10 cellular contexts compared by ENCODE assay signal in the genomic region with DNA sequence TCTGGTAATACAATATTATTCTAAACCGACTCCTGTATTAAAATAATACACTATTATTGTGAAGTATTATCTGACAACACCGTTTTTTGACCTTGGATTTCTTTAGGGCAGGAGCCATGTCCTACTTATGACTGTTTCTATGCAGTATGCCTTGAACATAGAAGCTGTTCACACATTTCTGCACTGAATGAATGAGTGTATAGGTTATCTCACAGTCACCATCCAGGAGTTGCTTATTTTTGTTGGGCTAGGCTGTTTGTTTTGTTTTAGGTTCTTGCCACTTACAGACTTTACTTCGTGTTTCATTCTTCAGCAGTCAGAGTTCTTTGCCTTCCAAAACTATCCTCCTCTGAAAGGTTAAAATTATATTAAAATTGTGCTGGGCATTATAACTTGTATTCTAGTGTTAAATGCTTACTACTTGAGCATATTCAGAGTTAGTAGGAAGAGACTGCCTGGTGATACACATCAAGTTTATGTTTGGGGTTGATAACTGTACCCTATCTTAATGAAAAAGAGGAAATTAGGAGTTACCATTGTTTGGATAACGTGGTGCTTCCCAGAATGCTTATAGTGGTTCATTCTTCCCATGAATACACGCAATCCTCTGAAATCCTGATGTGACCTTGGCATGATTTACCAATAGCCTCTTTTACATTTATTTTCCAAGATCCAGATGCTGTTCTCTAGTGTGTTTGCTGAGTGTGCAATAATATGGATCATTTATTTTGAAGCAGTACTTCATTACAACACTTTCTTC. TPM values are rescaled to one million over a fixed set of nuclear protein-coding genes. Genes with fewer than 3 reads are reported as not detected.
A peak's percentile ranks its signal among the peaks of the same experiment; 100 is the strongest.
DNase-seq lines count a peak whose midpoint lies in the region; ATAC-seq and TF ChIP-seq lines count a peak whose summit lies in the region.
"Had no signal": no experiment of that assay in that cellular context is flagged by ENCODE, and none has a peak within 500 bp of the region (broad histone marks: within the 10 kb centered on the region; RNA-seq: fewer than 3 reads in every experiment).

No MANE protein-coding gene starts in this region.

- TF ChIP-seq CTCF in DND-41 (IDR thresholded peaks at IDR 0.05; ENCODE audit: borderline replicate concordance, extremely low read depth, low read length, poor library complexity, severe bottlenecking) (no peak), nephron (IDR thresholded peaks at IDR 0.05; ENCODE audit: unreplicated experiment in 3 of 3) (no peak)

- H3K4me3 ChIP-seq in DND-41 (ENCODE audit: low read depth in 1 of 2, low read length in 2 of 2) = peak overlapping the region; percentile 70 to 84; a peak in 2 of 4 replicates

- no peak for DNase-seq in DND-41
- DNase-seq in NCI-H460 (ENCODE audit: extremely low read depth, low read depth) = peak; percentile 46
- DNase-seq in HEK293T (ENCODE audit: extremely low spot score) = no peak
- DNase-seq in NCI-H2171 treated with DMSO at 0.1 percent for 48 hours (lab: John Stamatoyannopoulos, UW) = no peak
- DNase-seq in A172 (ENCODE audit: low spot score) = no peak
- DNase-seq: NCI-H2081 had no signal

- H3K9me3 Mint-ChIP-seq in dendritic cell treated with granulocyte-macrophage colony-stimulating factor and Interleukin-4, amounts not matched to agents 40 ng/mL and 50 ng/mL, for 4 days = no peaks in the 10 kb centered on the region
- H3K9me3 Mint-ChIP-seq in nephron = no peaks in the 10 kb centered on the region

- POLR2A ChIA-PET in HEK293T (lab: Yijun Ruan, JAX) = interaction anchor here (1.0 to 2.2 kb wide), 5 partner anchors 16 to 151 kb away, joined by 3 to 7 read pairs (median 3); no protein-coding TSS in a partner anchor

- peak overlapping the region; percentile 82 for H3K4me3 Mint-ChIP-seq in dendritic cell treated with granulocyte-macrophage colony-stimulating factor and Interleukin-4, amounts not matched to agents 40 ng/mL and 50 ng/mL, for 4 days
- H3K4me3 Mint-ChIP-seq in nephron = peak overlapping the region; percentile 95 to 98 (median 97)

- H3K9ac ChIP-seq in DND-41 (ENCODE audit: low read depth, low read length) = peak overlapping the region; percentile 93; the same call in 1 of the 2 replicates

- ATAC-seq in DND-41 (ENCODE audit: insufficient read depth, low read depth) = no peak
- no peak for ATAC-seq in activated CD4-positive, CD25-positive, alpha-beta regulatory T cell treated with anti-CD3 and anti-CD28 coated beads, Interleukin-2, amount 50 U/mL, for 24 hours
- ATAC-seq: gastroesophageal sphincter had no signal

- H3K36me3 ChIP-seq in DND-41 (ENCODE audit: insufficient read depth, low read length) = no peaks in the 10 kb centered on the region; the same call in 1 of the 2 replicates

- no peaks in the 10 kb centered on the region for H3K27me3 Mint-ChIP-seq in dendritic cell treated with granulocyte-macrophage colony-stimulating factor and Interleukin-4, amounts not matched to agents 40 ng/mL and 50 ng/mL, for 4 days
- H3K27me3 Mint-ChIP-seq in nephron (ENCODE audit: low read depth) = peaks cover 3% of the 10 kb centered on the region

- peaks cover 45% of the 10 kb centered on the region for H3K4me1 Mint-ChIP-seq in dendritic cell treated with granulocyte-macrophage colony-stimulating factor and Interleukin-4, amounts not matched to agents 40 ng/mL and 50 ng/mL, for 4 days (ENCODE audit: low read depth)
- H3K4me1 Mint-ChIP-seq in nephron = peaks cover 52% of the 10 kb centered on the region

- H3K36me3 Mint-ChIP-seq in dendritic cell treated with granulocyte-macrophage colony-stimulating factor and Interleukin-4, amounts not matched to agents 40 ng/mL and 50 ng/mL, for 4 days (ENCODE audit: low read depth) = peaks cover 22% of the 10 kb centered on the region
- H3K36me3 Mint-ChIP-seq in nephron (ENCODE audit: low read depth) = peaks cover 15% of the 10 kb centered on the region

- H3K4me1 ChIP-seq in DND-41 (ENCODE audit: insufficient read depth, low read length) = peaks cover 39% of the 10 kb centered on the region

- peak overlapping the region; percentile 94 for H3K27ac Mint-ChIP-seq in dendritic cell treated with granulocyte-macrophage colony-stimulating factor and Interleukin-4, amounts not matched to agents 40 ng/mL and 50 ng/mL, for 4 days
- H3K27ac Mint-ChIP-seq in nephron = peak overlapping the region; percentile 81 to 86 (median 85)

- H3K27ac ChIP-seq in DND-41 (ENCODE audit: low read length) = no peak overlapping the region

- no peak overlapping the region for H2AFZ ChIP-seq in DND-41 (ENCODE audit: low read depth, low read length)

- peak overlapping the region; percentile 68 for H3K4me2 ChIP-seq in DND-41 (ENCODE audit: insufficient read depth, low read length)

- H3K27me3 ChIP-seq in DND-41 (ENCODE audit: insufficient read depth, low read length, poor library complexity) = no peaks in the 10 kb centered on the region
- H3K27me3 ChIP-seq: gastroesophageal sphincter had no signal

- intact Hi-C loops in dendritic cell treated with granulocyte-macrophage colony-stimulating factor and Interleukin-4, amounts not matched to agents 40 ng/mL and 50 ng/mL, for 4 days (cut with micrococcal nuclease) = loop anchor here (10.0 kb wide), 2 partner anchors 70 to 510 kb away; partner anchors contain the start of genes MPLKIP and SUGCT

- CTCF ChIA-PET in HEK293T (lab: Yijun Ruan, JAX) = interaction anchor here (1.0 to 1.1 kb wide), 2 partner anchors 44 to 121 kb away, joined by 4 read pairs; no protein-coding TSS in a partner anchor

- H3K79me2 ChIP-seq in DND-41 (ENCODE audit: insufficient read depth, low read length) = peaks cover 64% of the 10 kb centered on the region

- no peaks in the 10 kb centered on the region for H3K9me3 ChIP-seq in DND-41 (ENCODE audit: insufficient read depth, low read length, severe bottlenecking)
- H3K9me3 ChIP-seq: gastroesophageal sphincter had no signal

- peaks cover 4% of the 10 kb centered on the region; the same call in 1 of the 2 replicates for H4K20me1 ChIP-seq in DND-41 (ENCODE audit: insufficient read depth, low read length)

TF ChIP-seq in HEK293T, 16 proteins besides CTCF, POLR2A, EP300 and RAD21:
- TF ChIP-seq TARDBP (IDR thresholded peaks at IDR 0.05) = no peak

RNA-seq across cellular contexts. Expression of gene RALA, which starts 1.7 kb away (rescaled TPM):
- total RNA-seq in NCI-H460 (2014; rRNA removed; shearing (Covaris generic)) = 14.3 and 20.0 TPM in 2 replicates
- polyA plus RNA-seq in NCI-H460 (2014; cell fraction: nucleus; rRNA removed) = 8.4 and 11.8 TPM in 2 replicates
- total RNA-seq in A172 (2014; rRNA removed; shearing (Covaris generic)) = 30.2 and 32.4 TPM in 2 replicates

RNA-seq across cellular contexts. Expression of gene YAE1, which starts 58.9 kb away (rescaled TPM):
- total RNA-seq in NCI-H460 (2014; rRNA removed; shearing (Covaris generic)) = 38.5 and 39.7 TPM in 2 replicates
- 21.2 and 24.2 TPM in 2 replicates for polyA plus RNA-seq in NCI-H460 (2014; cell fraction: nucleus; rRNA removed)
- total RNA-seq in A172 (2014; rRNA removed; shearing (Covaris generic)) = 54.2 and 59.0 TPM in 2 replicates
